ENCODE assay signal across 8 cellular contexts in genomic region chr4:179307297-179308136, GRCh38.
A peak's percentile ranks its signal among the peaks of the same experiment; 100 is the strongest.
DNase-seq lines count a peak whose midpoint lies in the region; ATAC-seq and TF ChIP-seq lines count a peak whose summit lies in the region.

No MANE protein-coding gene starts in this region.

- intact Hi-C loops in spleen (cut with DNase I; ENCODE audit: low total_unique reads), result no loop called here
- intact Hi-C loops in psoas muscle (cut with DNase I), result no loop called here

- H3K36me3 ChIP-seq in spleen (no peaks in the 10 kb centered on the region), psoas muscle (ENCODE audit: insufficient read depth in 1 of 2, low read depth in 1 of 2) (no peaks in the 10 kb centered on the region)

- no peaks in the 10 kb centered on the region for H3K27me3 ChIP-seq in spleen (replicated peaks in 1 of 7)
- no peaks in the 10 kb centered on the region for H3K27me3 ChIP-seq in psoas muscle (ENCODE audit: insufficient read depth in 3 of 3, low read length in 2 of 3)

- DNase-seq in stimulated activated CD4-positive, alpha-beta T cell treated with anti-CD3 and anti-CD28 coated beads, Interleukin-2, amount 100 ng/mL, for 48 hours, result peak; percentile 14 to 24
- DNase-seq in stimulated activated CD4-positive, alpha-beta T cell treated with anti-CD3 and anti-CD28 coated beads, Interleukin-1b, Interleukin-23, amount 100 ng/mL, for 48 hours, result no peak
- DNase-seq in HT1080 (ENCODE audit: low read depth), result peak; percentile 52
- DNase-seq in amniotic stem cell (lab: John Stamatoyannopoulos, UW), result peak; percentile 18
- peak; percentile 17 to 20 for DNase-seq in lung microvascular endothelial cell (ENCODE audit: low read depth in 2 of 2)
- no peak for DNase-seq in spleen
- DNase-seq in psoas muscle, result no peak

- H3K4me3 ChIP-seq in spleen, result no peak overlapping the region
- H3K4me3 ChIP-seq in psoas muscle, result no peak overlapping the region

- H3K27ac ChIP-seq in spleen, result no peak overlapping the region
- no peak overlapping the region for H3K27ac ChIP-seq in psoas muscle

- H3K4me1 ChIP-seq in spleen (no peaks in the 10 kb centered on the region), psoas muscle (no peaks in the 10 kb centered on the region)

- no peak for TF ChIP-seq POLR2A in spleen (IDR thresholded peaks at IDR 0.05)

- ATAC-seq in GM21528 (IDR thresholded peaks at IDR 0.05; ENCODE audit: low FRiP score, unreplicated experiment) (peak; percentile 94), psoas muscle (no peak)

- WGBS in spleen, 5 donors, result 67 to 84% (median 78%) methylated on average over 4 of the region's 4 CpGs
- WGBS in psoas muscle, 3 donors, result 72 to 80% (median 75%) methylated on average over 4 of the region's 4 CpGs

- H3K9me3 ChIP-seq in spleen (peaks cover 0 to 59% (median 36%) of the 10 kb centered on the region in 8 donors), psoas muscle (peaks cover 7% of the 10 kb centered on the region)

- TF ChIP-seq CTCF in spleen (IDR thresholded peaks at IDR 0.05 in 8 of 11, conservative IDR thresholded peaks at IDR 0.05 in 3 of 11) (peak in 5 of 11 experiments; percentile 23 to 51 (median 31)), psoas muscle (IDR thresholded peaks at IDR 0.05) (no peak)

Comparison
In these comparisons a context has a peak if more than half of its experiments do, and no peak if none do; other contexts are left out.
1. DNase-seq: peak in stimulated activated CD4-positive, alpha-beta T cell treated with anti-CD3 and anti-CD28 coated beads, Interleukin-2, amount 100 ng/mL, for 48 hours (2 of 2), HT1080 (single experiment), amniotic stem cell (single experiment) and lung microvascular endothelial cell (2 of 2); none in stimulated activated CD4-positive, alpha-beta T cell treated with anti-CD3 and anti-CD28 coated beads, Interleukin-1b, Interleukin-23, amount 100 ng/mL, for 48 hours (single experiment), spleen (single experiment) and psoas muscle (0 of 2).